In genomic region chrX:38614485-38614884, GRCh38 we compare ENCODE assay signal across 21 cellular contexts. TPM values are rescaled to one million over a fixed set of nuclear protein-coding genes. Genes with fewer than 3 reads are reported as not detected.
"Had no signal": no experiment of that assay in that cellular context is flagged by ENCODE, and none has a peak within 500 bp of the region (broad histone marks: within the 10 kb centered on the region; RNA-seq: fewer than 3 reads in every experiment).

No MANE protein-coding gene starts in this region.

- ATAC-seq: Panc1, PC-3, SK-N-SH treated with all-trans-retinoic acid at 6 μM for 48 hours had no signal

- H3K27ac ChIP-seq: HL-60, RWPE1 had no signal

- DNase-seq: Karpas-422, KBM-7, MV-4-11, NCI-H1105, NCI-H1417, NCI-H1436 treated with DMSO at 0.1 percent for 48 hours, NCI-H1694, NCI-H187 treated with DMSO at 0.1 percent for 48 hours, NCI-H2029 treated with DMSO at 0.1 percent for 48 hours, NCI-H2227 treated with DMSO at 0.1 percent for 48 hours, NCI-H524, NCI-H526 treated with DMSO at 0.1 percent for 48 hours, NCI-H748 treated with DMSO at 0.1 percent for 48 hours, PC-3, SHP77 had no signal

RNA-seq across cellular contexts. Expression of gene TSPAN7, which starts 53.1 kb away (rescaled TPM):
- total RNA-seq: M059J, PC-3 had no signal
- polyA plus RNA-seq: IgD-negative memory B cell had no signal
